In the genomic region with DNA sequence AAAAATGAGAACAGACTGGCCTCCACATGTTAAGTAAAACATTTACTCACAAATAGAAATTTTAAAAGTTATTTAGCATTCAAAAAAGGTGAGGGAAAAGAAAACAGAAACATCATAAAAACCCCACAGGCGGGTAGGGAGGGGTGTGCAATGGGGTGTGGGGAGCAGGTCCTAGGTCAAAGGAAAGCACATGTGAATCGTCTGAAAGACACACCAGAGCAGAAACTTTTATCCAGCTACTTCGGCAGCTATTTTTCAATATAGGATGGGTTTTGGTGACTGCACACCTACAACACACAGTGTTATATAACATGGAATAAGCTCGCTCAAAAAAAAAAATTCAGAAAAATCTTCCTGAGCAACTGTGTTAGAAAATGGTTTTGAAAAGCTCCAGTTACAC, we compare ENCODE assay signal across 8 cellular contexts. TPM values are rescaled to one million over a fixed set of nuclear protein-coding genes. Genes with fewer than 3 reads are reported as not detected.
DNase-seq lines count a peak whose midpoint lies in the region; ATAC-seq and TF ChIP-seq lines count a peak whose summit lies in the region.

No MANE protein-coding gene starts in this region.

- DNase-seq in stimulated activated CD4-positive, alpha-beta T cell treated with anti-CD3 and anti-CD28 coated beads, Interleukin-12 subunit alpha, Interleukin-12 subunit beta, amount 100 ng/mL, for 4 hours = peak; percentile 8
- no peak for DNase-seq in stimulated activated CD4-positive, alpha-beta T cell treated with anti-CD3 and anti-CD28 coated beads, Interleukin-4, amount 100 ng/mL, for 1 hour
- DNase-seq in adrenal gland = no peak
- DNase-seq in left kidney (ENCODE audit: low read depth, low spot score) = peak; percentile 28
- DNase-seq in tibial artery = no peak
- DNase-seq in NCI-H1092 (lab: John Stamatoyannopoulos, UW) = no peak
- no peak for DNase-seq in 8988T

- TF ChIP-seq CTCF in adrenal gland (IDR thresholded peaks at IDR 0.05) = no peak
- no peak for TF ChIP-seq CTCF in tibial artery (IDR thresholded peaks at IDR 0.05)

- H3K27me3 ChIP-seq in adrenal gland = no peaks in the 10 kb centered on the region
- no peaks in the 10 kb centered on the region for H3K27me3 ChIP-seq in tibial artery

- peak overlapping the region in 3 of 4 donors; percentile 45 to 95 (median 95) for H3K4me3 ChIP-seq in adrenal gland
- H3K4me3 ChIP-seq in tibial artery = peak overlapping the region; percentile 84 to 98

- H3K9me3 ChIP-seq in adrenal gland (replicated peaks in 1 of 3) (no peaks in the 10 kb centered on the region), tibial artery (no peaks in the 10 kb centered on the region)

- ATAC-seq in GM21825 (IDR thresholded peaks at IDR 0.05; ENCODE audit: unreplicated experiment) = no peak

- no peak for TF ChIP-seq POLR2A in adrenal gland (IDR thresholded peaks at IDR 0.05)

- H3K36me3 ChIP-seq in adrenal gland (replicated peaks in 1 of 2) = no peaks in the 10 kb centered on the region
- no peaks in the 10 kb centered on the region for H3K36me3 ChIP-seq in tibial artery

- H3K4me1 ChIP-seq in adrenal gland (replicated peaks in 1 of 2) (peaks cover 31 to 46% of the 10 kb centered on the region in 2 donors), tibial artery (peaks cover 0 to 47% (median 25%) of the 10 kb centered on the region in 4 donors)

- intact Hi-C loops in adrenal gland (cut with DNase I) = no loop called here
- intact Hi-C loops in tibial artery (cut with DNase I; ENCODE audit: low total_unique reads) = loop anchor here (10.0 kb wide), 2 partner anchors 74 to 756 kb away; a partner anchor contains a TSS

- WGBS in adrenal gland, 4 donors = 2 to 6% (median 4%) methylated on average over 4 of the region's 4 CpGs

- peak overlapping the region; percentile 74 to 99 (median 97) for H3K27ac ChIP-seq in adrenal gland
- peak overlapping the region; percentile 97 to 98 for H3K27ac ChIP-seq in tibial artery

RNA-seq across cellular contexts. Expression of a gene that starts 1.6 kb away (rescaled TPM):
- total RNA-seq in adrenal gland = 10 to 100 TPM; 14.4 to 35.7 (median 30.9) TPM
- polyA plus RNA-seq in adrenal gland = 10 to 100 TPM; 12.8 to 25.4 (median 14.6) TPM

Comparison
In these comparisons a context has a peak if more than half of its experiments do, and no peak if none do; other contexts are left out.
1. DNase-seq: peak in stimulated activated CD4-positive, alpha-beta T cell treated with anti-CD3 and anti-CD28 coated beads, Interleukin-12 subunit alpha, Interleukin-12 subunit beta, amount 100 ng/mL, for 4 hours (single experiment) and left kidney (single experiment); none in stimulated activated CD4-positive, alpha-beta T cell treated with anti-CD3 and anti-CD28 coated beads, Interleukin-4, amount 100 ng/mL, for 1 hour (single experiment), adrenal gland (0 of 7), tibial artery (0 of 2), NCI-H1092 (single experiment) and 8988T (single experiment).